8 cellular contexts compared by ENCODE assay signal in the genomic region with DNA sequence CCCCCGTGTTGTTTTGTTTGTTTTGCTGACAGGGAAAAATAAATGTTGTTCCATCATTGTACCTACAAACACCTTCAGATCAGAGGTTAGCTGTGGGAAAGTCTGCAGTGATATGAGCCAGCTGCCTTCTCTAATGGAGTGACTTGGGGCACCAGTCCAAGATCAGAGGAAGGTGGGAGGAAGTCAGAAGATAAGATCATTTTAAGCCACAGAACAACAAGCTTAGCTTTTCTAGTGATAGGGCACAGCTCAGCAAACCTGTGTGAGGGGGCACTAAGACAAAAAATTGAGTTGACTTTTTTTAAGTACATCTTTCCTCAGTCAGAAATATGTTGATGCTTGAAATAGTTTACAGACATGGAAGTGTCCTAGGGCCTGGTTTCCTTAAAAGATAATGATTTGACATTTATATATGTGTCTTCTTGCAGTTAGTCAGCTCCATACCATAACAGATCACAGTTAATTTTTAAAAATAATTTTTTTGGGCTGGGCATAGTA.
A peak's percentile ranks its signal among the peaks of the same experiment; 100 is the strongest.
DNase-seq lines count a peak whose midpoint lies in the region; ATAC-seq, FAIRE-seq and TF ChIP-seq lines count a peak whose summit lies in the region.

No MANE protein-coding gene starts in this region.

- H3K36me3 ChIP-seq in ACC112 (ENCODE audit: insufficient read depth, low read length) = no peaks in the 10 kb centered on the region
- no peaks in the 10 kb centered on the region for H3K36me3 ChIP-seq in Peyer's patch
- no peaks in the 10 kb centered on the region for H3K36me3 ChIP-seq in astrocyte (ENCODE audit: insufficient read depth, low read length)
- no peaks in the 10 kb centered on the region for H3K36me3 ChIP-seq in urinary bladder (ENCODE audit: insufficient read depth)

- no peak for FAIRE-seq in astrocyte (lab: Jason Lieb, UNC)

- no peak overlapping the region for H3K4me3 Mint-ChIP-seq in astrocyte (ENCODE audit: unreplicated experiment)
- peak overlapping the region; percentile 17 to 79 (median 69) for H3K4me3 Mint-ChIP-seq in naive B cell

- peak in 2 of 3 donors; percentile 27 to 62 for DNase-seq in Peyer's patch
- DNase-seq in astrocyte (ENCODE audit: low read depth) = peak; percentile 17
- no peak for DNase-seq in naive B cell

- H3K4me1 ChIP-seq in ACC112 (ENCODE audit: control insufficient read depth, insufficient read depth, low read length, unreplicated experiment) = peaks cover 30% of the 10 kb centered on the region
- H3K4me1 ChIP-seq in Peyer's patch = peaks cover 0 to 26% (median 0%) of the 10 kb centered on the region in 4 donors
- peaks cover 17% of the 10 kb centered on the region for H3K4me1 ChIP-seq in astrocyte (ENCODE audit: insufficient read depth, low read length)
- H3K4me1 ChIP-seq in urinary bladder (ENCODE audit: insufficient read depth) = no peaks in the 10 kb centered on the region

- H3K79me2 ChIP-seq in ACC112 (ENCODE audit: control insufficient read depth, insufficient read depth, low read length, unreplicated experiment) = no peaks in the 10 kb centered on the region
- no peaks in the 10 kb centered on the region for H3K79me2 ChIP-seq in astrocyte (ENCODE audit: insufficient read depth, low read length)

- H3K9me3 Mint-ChIP-seq in astrocyte (ENCODE audit: unreplicated experiment) (no peaks in the 10 kb centered on the region), naive B cell (peaks cover 0 to 3% (median 0%) of the 10 kb centered on the region in 7 donors)

- TF ChIP-seq POLR2A in Peyer's patch (IDR thresholded peaks at IDR 0.05) = no peak

- ATAC-seq in GM19324 (IDR thresholded peaks at IDR 0.05; ENCODE audit: low FRiP score, unreplicated experiment) (peak; percentile 20), naive B cell (ENCODE audit: low read depth in 2 of 2) (no peak), HG03175 (IDR thresholded peaks at IDR 0.05; ENCODE audit: unreplicated experiment) (no peak), GM19467 (IDR thresholded peaks at IDR 0.05; ENCODE audit: unreplicated experiment) (no peak)

- no peaks in the 10 kb centered on the region for H3K9me3 ChIP-seq in Peyer's patch
- H3K9me3 ChIP-seq in astrocyte (ENCODE audit: insufficient read depth, low read depth, low read length) = no peaks in the 10 kb centered on the region

- no peaks in the 10 kb centered on the region for H3K27me3 ChIP-seq in ACC112 (ENCODE audit: insufficient read depth, low read length)
- no peaks in the 10 kb centered on the region for H3K27me3 ChIP-seq in Peyer's patch
- no peaks in the 10 kb centered on the region for H3K27me3 ChIP-seq in astrocyte (ENCODE audit: insufficient read depth, low read length)

- H2AFZ ChIP-seq in ACC112 (ENCODE audit: low read length, unreplicated experiment) = peak overlapping the region; percentile 46
- H2AFZ ChIP-seq in astrocyte (ENCODE audit: low read depth, low read length) = no peak overlapping the region

- H3K4me3 ChIP-seq in ACC112 (ENCODE audit: low read depth, low read length) = no peak overlapping the region
- peak overlapping the region in 1 of 4 donors; percentile 11 for H3K4me3 ChIP-seq in Peyer's patch
- no peak overlapping the region for H3K4me3 ChIP-seq in astrocyte (ENCODE audit: insufficient read depth, low read depth, low read length)
- no peak overlapping the region for H3K4me3 ChIP-seq in urinary bladder (ENCODE audit: low read depth, low read length)

- peaks cover 8% of the 10 kb centered on the region for H3K4me1 Mint-ChIP-seq in astrocyte (ENCODE audit: low read depth, unreplicated experiment)
- peaks cover 38 to 59% (median 53%) of the 10 kb centered on the region in 3 donors for H3K4me1 Mint-ChIP-seq in naive B cell

- H3K27ac Mint-ChIP-seq in astrocyte (ENCODE audit: unreplicated experiment) = no peak overlapping the region
- peak overlapping the region; percentile 53 to 94 (median 85) for H3K27ac Mint-ChIP-seq in naive B cell

- TF ChIP-seq CTCF in Peyer's patch (IDR thresholded peaks at IDR 0.05) (no peak), astrocyte (IDR thresholded peaks at IDR 0.05; ENCODE audit: insufficient read depth, low read depth, low read length) (no peak)

- H3K4me2 ChIP-seq in astrocyte (ENCODE audit: low read length) = peak overlapping the region; percentile 30

- H3K36me3 Mint-ChIP-seq in astrocyte (ENCODE audit: low read depth, unreplicated experiment) = no peaks in the 10 kb centered on the region
- H3K36me3 Mint-ChIP-seq in naive B cell = peaks cover 3 to 5% of the 10 kb centered on the region in 2 donors

- H4K20me1 ChIP-seq in astrocyte (ENCODE audit: insufficient read depth, low read length) = no peaks in the 10 kb centered on the region

- H3K27ac ChIP-seq in ACC112 (ENCODE audit: low read depth, low read length) (no peak overlapping the region), Peyer's patch (peak overlapping the region; percentile 41 to 62 (median 46)), astrocyte (ENCODE audit: low read depth, low read length) (no peak overlapping the region), urinary bladder (ENCODE audit: low read depth) (peak overlapping the region; percentile 45)

- H3K9ac ChIP-seq in astrocyte (ENCODE audit: low read length) = peak overlapping the region; percentile 0

- WGBS in urinary bladder = 4% methylated on average over 1 of the region's 1 CpG

- H3K27me3 Mint-ChIP-seq in astrocyte (ENCODE audit: low read depth, unreplicated experiment) = no peaks in the 10 kb centered on the region
- H3K27me3 Mint-ChIP-seq in naive B cell = no peaks in the 10 kb centered on the region

Comparison
In these comparisons a context has a peak if more than half of its experiments do, and no peak if none do; other contexts are left out.
1. H3K27ac ChIP-seq: peak in Peyer's patch (4 of 4) and urinary bladder (single experiment); none in ACC112 (single experiment) and astrocyte (single experiment).